In genomic region chr4:158624889-158625478, GRCh38 we compare ENCODE assay signal across 2 cellular contexts.
TF ChIP-seq lines count a peak whose summit lies in the region.

No MANE protein-coding gene starts in this region.

TF ChIP-seq in IMR-90, 13 proteins besides CTCF, POLR2A, EP300 and RAD21:
- TF ChIP-seq SMC3 (IDR thresholded peaks at IDR 0.05; ENCODE audit: low read depth, low read length) (peak; percentile 95), NFE2L2 (IDR thresholded peaks at IDR 0.05; ENCODE audit: low read depth, low read length) (no peak)

TF ChIP-seq in endothelial cell of umbilical vein, 7 proteins besides CTCF, POLR2A, EP300 and RAD21:
- TF ChIP-seq MYC (IDR thresholded peaks at IDR 0.05; ENCODE audit: low read depth, low read length) (no peak), GATA2 (IDR thresholded peaks at IDR 0.05; ENCODE audit: insufficient read depth, insufficient read length, low read depth, low read length) (no peak), FOS (IDR thresholded peaks at IDR 0.05; ENCODE audit: borderline replicate concordance, insufficient read depth, low read length) (no peak), EZH2 (IDR thresholded peaks at IDR 0.05; ENCODE audit: borderline replicate concordance, low read depth, low read length, severe bottlenecking) (no peak), JUN (IDR thresholded peaks at IDR 0.05; ENCODE audit: borderline replicate concordance, insufficient read depth, insufficient read length, low read depth) (no peak), POLR2AphosphoS5 (IDR thresholded peaks at IDR 0.05; ENCODE audit: insufficient read depth, low read depth, low read length) (no peak)
- TF ChIP-seq, protein P1, sequence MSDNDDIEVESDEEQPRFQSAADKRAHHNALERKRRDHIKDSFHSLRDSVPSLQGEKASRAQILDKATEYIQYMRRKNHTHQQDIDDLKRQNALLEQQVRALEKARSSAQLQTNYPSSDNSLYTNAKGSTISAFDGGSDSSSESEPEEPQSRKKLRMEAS (IDR thresholded peaks at IDR 0.05; ENCODE audit: insufficient read depth, insufficient read length), result no peak
